In genomic region chr13:47415048-47415447, GRCh38 we compare ENCODE assay signal across 16 cellular contexts.
"Had no signal": no experiment of that assay in that cellular context is flagged by ENCODE, and none has a peak within 500 bp of the region (broad histone marks: within the 10 kb centered on the region; RNA-seq: fewer than 3 reads in every experiment).

No MANE protein-coding gene starts in this region.

- H3K4me3 Mint-ChIP-seq: activated T-cell treated with anti-CD3 and anti-CD28 coated beads, Interleukin-2, amount 50 U/mL, for 24 hours; neural crest cell; stimulated activated naive CD8-positive, alpha-beta T cell treated with anti-CD3 and anti-CD28 coated beads, Interleukin-15, amount 100 ng/mL, for 72 hours had no signal

- H3K36me3 Mint-ChIP-seq: activated naive CD4-positive, alpha-beta T cell treated with anti-CD3 and anti-CD28 coated beads, Interleukin-2, amount 50 U/mL, for 72 hours had no signal

- FAIRE-seq: bronchial epithelial cell, colon, kidney, pancreas had no signal

- H2AFZ ChIP-seq: hepatocyte had no signal

- H3K9me3 Mint-ChIP-seq: activated T-cell treated with anti-CD3 and anti-CD28 coated beads, Interleukin-2, amount 50 U/mL, for 24 hours had no signal

- H3K4me1 ChIP-seq: esophagus squamous epithelium, pancreas had no signal

- H3K4me1 Mint-ChIP-seq: stimulated activated naive CD8-positive, alpha-beta T cell treated with anti-CD3 and anti-CD28 coated beads, Interleukin-15, amount 100 ng/mL, for 72 hours had no signal

- ATAC-seq: activated naive CD4-positive, alpha-beta T cell treated with anti-CD3 and anti-CD28 coated beads, Interleukin-2, amount 50 U/mL, for 72 hours; left ventricle myocardium superior; pancreas; stimulated activated naive CD8-positive, alpha-beta T cell treated with anti-CD3 and anti-CD28 coated beads, Interleukin-15, amount 100 ng/mL, for 72 hours had no signal

- H3K27me3 Mint-ChIP-seq: activated T-cell treated with anti-CD3 and anti-CD28 coated beads, Interleukin-2, amount 50 U/mL, for 24 hours; stimulated activated naive CD8-positive, alpha-beta T cell treated with anti-CD3 and anti-CD28 coated beads, Interleukin-15, amount 100 ng/mL, for 72 hours had no signal

- H3K27me3 ChIP-seq: esophagus squamous epithelium, hepatocyte, pancreas had no signal

- H3K36me3 ChIP-seq: esophagus squamous epithelium, pancreas had no signal

- DNase-seq: activated CD4-positive, alpha-beta T cell treated with anti-CD3 and anti-CD28 coated beads, Interleukin-2, amount 50 U/mL, for 4 hours; activated effector memory CD4-positive, alpha-beta T cell treated with Interleukin-2 at 50 U/mL for 16 hours; activated T-cell treated with anti-CD3 and anti-CD28 coated beads, Interleukin-2, amount 50 U/mL, for 24 hours; amygdala; esophagus squamous epithelium; kidney; left ventricle myocardium superior; pancreas; stimulated activated CD4-positive, alpha-beta T cell treated with anti-CD3 and anti-CD28 coated beads, Interleukin-4, amount 100 ng/mL, for 4 hours; stimulated activated naive CD8-positive, alpha-beta T cell treated with anti-CD3 and anti-CD28 coated beads, Interleukin-15, amount 100 ng/mL, for 72 hours; T-helper 2 cell had no signal

- H3K79me2 ChIP-seq: hepatocyte had no signal

- H3K4me3 ChIP-seq: esophagus squamous epithelium, hepatocyte, pancreas had no signal

- H3K9me3 ChIP-seq: esophagus squamous epithelium, pancreas had no signal

- H3K27ac Mint-ChIP-seq: activated naive CD4-positive, alpha-beta T cell treated with anti-CD3 and anti-CD28 coated beads, Interleukin-2, amount 50 U/mL, for 72 hours; activated T-cell treated with anti-CD3 and anti-CD28 coated beads, Interleukin-2, amount 50 U/mL, for 24 hours; stimulated activated naive CD8-positive, alpha-beta T cell treated with anti-CD3 and anti-CD28 coated beads, Interleukin-15, amount 100 ng/mL, for 72 hours had no signal

- H3K27ac ChIP-seq: esophagus squamous epithelium, hepatocyte, pancreas had no signal

- H3K4me2 ChIP-seq: hepatocyte had no signal
